Comparison of ENCODE assay signal across 1 cellular context in the genomic region with DNA sequence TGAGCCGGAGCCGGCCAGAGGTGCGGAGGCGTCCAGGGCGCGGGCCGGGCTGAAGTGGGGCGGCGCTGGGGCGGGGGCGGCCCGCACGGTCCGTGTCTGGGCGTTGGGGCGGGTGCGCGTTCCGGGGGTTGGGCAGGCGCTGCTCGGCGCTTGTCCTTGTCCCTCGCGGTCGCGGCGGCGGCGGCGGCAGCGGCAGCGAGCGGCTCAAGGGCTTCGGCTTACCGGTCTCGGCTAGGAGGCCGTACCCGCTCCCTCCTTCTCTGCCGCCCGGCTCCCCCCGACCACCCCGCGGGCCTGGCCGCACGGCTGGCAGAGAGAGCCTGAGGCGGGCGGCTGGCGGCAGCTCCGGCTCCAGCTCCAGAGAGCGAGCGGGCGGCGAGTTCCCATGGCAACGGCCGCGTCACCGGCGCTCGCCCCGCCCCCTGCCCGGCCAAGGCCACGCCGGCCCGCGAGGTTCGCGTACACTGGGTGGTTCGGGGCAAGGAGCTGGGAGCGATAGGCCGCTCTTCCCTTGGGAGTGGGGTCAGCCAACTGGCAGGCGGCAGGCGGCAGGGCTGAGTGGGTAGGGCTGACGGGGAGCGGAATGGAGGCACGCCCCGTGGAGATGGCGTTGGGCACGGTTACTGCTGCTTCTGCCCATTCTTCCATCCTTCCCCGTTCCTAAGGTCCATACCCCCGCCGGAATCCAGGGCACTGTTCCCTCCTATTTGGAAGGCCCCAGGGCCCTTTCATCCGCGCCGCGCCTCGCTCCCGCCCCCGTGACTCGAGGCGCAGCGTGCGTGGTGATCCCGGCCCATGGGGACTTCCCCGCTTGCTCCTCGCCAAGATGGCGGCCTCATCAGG.
A peak's percentile ranks its signal among the peaks of the same experiment; 100 is the strongest.
TF ChIP-seq lines count a peak whose summit lies in the region.

A gene with protein sequence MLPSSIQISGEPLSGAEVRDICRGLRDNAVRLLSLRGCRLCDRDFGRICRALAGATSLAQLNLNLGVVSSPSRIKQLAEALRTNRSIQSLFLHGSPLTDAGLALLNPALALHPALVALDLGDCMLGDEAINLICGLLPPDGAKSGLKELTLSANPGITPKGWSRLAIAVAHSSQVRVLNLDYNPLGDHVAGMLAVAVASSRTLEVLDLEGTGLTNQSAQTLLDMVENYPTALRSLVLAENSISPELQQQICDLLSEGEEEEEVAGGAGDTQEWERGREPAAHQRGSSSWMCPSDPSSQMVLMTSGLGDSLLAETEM (minus strand): TSS at position 363 of the 843 bp plus-strand sequence. CDS start 561 bp downstream, outside the sequence.

TF ChIP-seq in HepG2, 621 proteins besides CTCF, POLR2A, EP300 and RAD21 (continued from another document and continues in another):
- TF ChIP-seq, protein P1, sequence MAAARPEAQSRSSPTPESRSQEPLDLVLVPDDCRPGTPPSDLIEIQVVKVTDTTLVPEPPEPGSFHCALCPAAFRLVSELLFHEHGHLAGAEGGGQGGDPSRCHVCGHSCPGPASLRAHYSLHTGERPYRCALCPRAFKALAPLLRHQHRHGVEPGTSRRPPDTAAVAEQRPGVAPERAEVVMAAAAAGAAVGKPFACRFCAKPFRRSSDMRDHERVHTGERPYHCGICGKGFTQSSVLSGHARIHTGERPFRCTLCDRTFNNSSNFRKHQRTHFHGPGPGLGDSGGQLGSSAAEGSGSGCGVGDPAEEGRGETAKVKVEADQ (CRISPR knock-in tag; IDR thresholded peaks at IDR 0.05; ENCODE audit: borderline replicate concordance) = peak; percentile 89; the same call in 1 of the 2 replicates
- TF ChIP-seq ZNF790 (CRISPR knock-in tag; IDR thresholded peaks at IDR 0.05; ENCODE audit: borderline replicate concordance) (peak; percentile 10; the same call in 1 of the 2 replicates), KDM3A (CRISPR knock-in tag; IDR thresholded peaks at IDR 0.05; ENCODE audit: low read depth) (0 out of 2 replicates have a peak, but pooled peaks have one; percentile 31), ZSCAN21 (CRISPR knock-in tag; IDR thresholded peaks at IDR 0.05; ENCODE audit: borderline replicate concordance) (no peak; the same call in none of the 2 replicates), ZNF672 (CRISPR knock-in tag; IDR thresholded peaks at IDR 0.05) (no peak), ZBTB7B (CRISPR knock-in tag; IDR thresholded peaks at IDR 0.05) (no peak), RXRA (CRISPR knock-in tag; IDR thresholded peaks at IDR 0.05) (peak; percentile 51; the same call in 1 of the 2 replicates), MAFK (conservative IDR thresholded peaks at IDR 0.05 in 1 of 2, IDR thresholded peaks at IDR 0.05 in 1 of 2; ENCODE audit: low read length in 2 of 2) (no peak), SMAD9 (CRISPR knock-in tag; IDR thresholded peaks at IDR 0.05) (no peak), ZNF749 (CRISPR knock-in tag; IDR thresholded peaks at IDR 0.05; ENCODE audit: borderline replicate concordance) (0 out of 2 replicates have a peak, but pooled peaks have one; percentile 8), POLR2AphosphoS5 (IDR thresholded peaks at IDR 0.05; ENCODE audit: low read depth, low read length) (no peak), SIX4 (CRISPR knock-in tag; IDR thresholded peaks at IDR 0.05) (no peak), CHD4 (IDR thresholded peaks at IDR 0.05; ENCODE audit: borderline replicate concordance, low read length) (no peak), AGO2 (optimal IDR thresholded peaks at IDR 0.05; ENCODE audit: low read depth, low read length) (peak; percentile 99), ZNF883 (CRISPR knock-in tag; IDR thresholded peaks at IDR 0.05; ENCODE audit: not compliant biosample characterization) (peak; percentile 61), CCAR2 (optimal IDR thresholded peaks at IDR 0.05; ENCODE audit: low read depth, low read length) (no peak), SKI (IDR thresholded peaks at IDR 0.05; ENCODE audit: partially characterized antibody) (peak; percentile 54), MBNL3 (CRISPR knock-in tag; conservative IDR thresholded peaks at IDR 0.05) (no peak), SRSF1 (optimal IDR thresholded peaks at IDR 0.05; ENCODE audit: low read depth, low read length) (no peak), ZNF839 (CRISPR knock-in tag; IDR thresholded peaks at IDR 0.05; ENCODE audit: borderline replicate concordance) (peak; percentile 75; the same call in 1 of the 2 replicates), MED8 (CRISPR knock-in tag; IDR thresholded peaks at IDR 0.05; ENCODE audit: insufficient replicate concordance) (peak; percentile 80), FOXK2 (IDR thresholded peaks at IDR 0.05) (no peak), SPEN (CRISPR knock-in tag; IDR thresholded peaks at IDR 0.05; ENCODE audit: low read depth) (peak; percentile 68; the same call in 1 of the 2 replicates), RNF2 (conservative IDR thresholded peaks at IDR 0.05; ENCODE audit: low read depth) (no peak), SP2 (CRISPR knock-in tag; IDR thresholded peaks at IDR 0.05) (no peak; the same call in 1 of the 2 replicates), ZNF484 (CRISPR knock-in tag; IDR thresholded peaks at IDR 0.05; ENCODE audit: borderline replicate concordance, low read depth) (no peak), YEATS2 (CRISPR knock-in tag; IDR thresholded peaks at IDR 0.05; ENCODE audit: borderline replicate concordance) (no peak), SRF (IDR thresholded peaks at IDR 0.05; ENCODE audit: low read depth, low read length) (no peak)
- TF ChIP-seq, protein P2, sequence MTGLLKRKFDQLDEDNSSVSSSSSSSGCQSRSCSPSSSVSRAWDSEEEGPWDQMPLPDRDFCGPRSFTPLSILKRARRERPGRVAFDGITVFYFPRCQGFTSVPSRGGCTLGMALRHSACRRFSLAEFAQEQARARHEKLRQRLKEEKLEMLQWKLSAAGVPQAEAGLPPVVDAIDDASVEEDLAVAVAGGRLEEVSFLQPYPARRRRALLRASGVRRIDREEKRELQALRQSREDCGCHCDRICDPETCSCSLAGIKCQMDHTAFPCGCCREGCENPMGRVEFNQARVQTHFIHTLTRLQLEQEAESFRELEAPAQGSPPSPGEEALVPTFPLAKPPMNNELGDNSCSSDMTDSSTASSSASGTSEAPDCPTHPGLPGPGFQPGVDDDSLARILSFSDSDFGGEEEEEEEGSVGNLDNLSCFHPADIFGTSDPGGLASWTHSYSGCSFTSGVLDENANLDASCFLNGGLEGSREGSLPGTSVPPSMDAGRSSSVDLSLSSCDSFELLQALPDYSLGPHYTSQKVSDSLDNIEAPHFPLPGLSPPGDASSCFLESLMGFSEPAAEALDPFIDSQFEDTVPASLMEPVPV (CRISPR knock-in tag; IDR thresholded peaks at IDR 0.05) = no peak; the same call in 1 of the 2 replicates
- TF ChIP-seq, protein P3, sequence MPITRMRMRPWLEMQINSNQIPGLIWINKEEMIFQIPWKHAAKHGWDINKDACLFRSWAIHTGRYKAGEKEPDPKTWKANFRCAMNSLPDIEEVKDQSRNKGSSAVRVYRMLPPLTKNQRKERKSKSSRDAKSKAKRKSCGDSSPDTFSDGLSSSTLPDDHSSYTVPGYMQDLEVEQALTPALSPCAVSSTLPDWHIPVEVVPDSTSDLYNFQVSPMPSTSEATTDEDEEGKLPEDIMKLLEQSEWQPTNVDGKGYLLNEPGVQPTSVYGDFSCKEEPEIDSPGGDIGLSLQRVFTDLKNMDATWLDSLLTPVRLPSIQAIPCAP (CRISPR knock-in tag; IDR thresholded peaks at IDR 0.05; ENCODE audit: low read depth) = no peak
- TF ChIP-seq, protein P4, sequence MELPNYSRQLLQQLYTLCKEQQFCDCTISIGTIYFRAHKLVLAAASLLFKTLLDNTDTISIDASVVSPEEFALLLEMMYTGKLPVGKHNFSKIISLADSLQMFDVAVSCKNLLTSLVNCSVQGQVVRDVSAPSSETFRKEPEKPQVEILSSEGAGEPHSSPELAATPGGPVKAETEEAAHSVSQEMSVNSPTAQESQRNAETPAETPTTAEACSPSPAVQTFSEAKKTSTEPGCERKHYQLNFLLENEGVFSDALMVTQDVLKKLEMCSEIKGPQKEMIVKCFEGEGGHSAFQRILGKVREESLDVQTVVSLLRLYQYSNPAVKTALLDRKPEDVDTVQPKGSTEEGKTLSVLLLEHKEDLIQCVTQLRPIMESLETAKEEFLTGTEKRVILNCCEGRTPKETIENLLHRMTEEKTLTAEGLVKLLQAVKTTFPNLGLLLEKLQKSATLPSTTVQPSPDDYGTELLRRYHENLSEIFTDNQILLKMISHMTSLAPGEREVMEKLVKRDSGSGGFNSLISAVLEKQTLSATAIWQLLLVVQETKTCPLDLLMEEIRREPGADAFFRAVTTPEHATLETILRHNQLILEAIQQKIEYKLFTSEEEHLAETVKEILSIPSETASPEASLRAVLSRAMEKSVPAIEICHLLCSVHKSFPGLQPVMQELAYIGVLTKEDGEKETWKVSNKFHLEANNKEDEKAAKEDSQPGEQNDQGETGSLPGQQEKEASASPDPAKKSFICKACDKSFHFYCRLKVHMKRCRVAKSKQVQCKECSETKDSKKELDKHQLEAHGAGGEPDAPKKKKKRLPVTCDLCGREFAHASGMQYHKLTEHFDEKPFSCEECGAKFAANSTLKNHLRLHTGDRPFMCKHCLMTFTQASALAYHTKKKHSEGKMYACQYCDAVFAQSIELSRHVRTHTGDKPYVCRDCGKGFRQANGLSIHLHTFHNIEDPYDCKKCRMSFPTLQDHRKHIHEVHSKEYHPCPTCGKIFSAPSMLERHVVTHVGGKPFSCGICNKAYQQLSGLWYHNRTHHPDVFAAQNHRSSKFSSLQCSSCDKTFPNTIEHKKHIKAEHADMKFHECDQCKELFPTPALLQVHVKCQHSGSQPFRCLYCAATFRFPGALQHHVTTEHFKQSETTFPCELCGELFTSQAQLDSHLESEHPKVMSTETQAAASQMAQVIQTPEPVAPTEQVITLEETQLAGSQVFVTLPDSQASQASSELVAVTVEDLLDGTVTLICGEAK (IDR thresholded peaks at IDR 0.05) = no peak
- TF ChIP-seq, protein P4 (CRISPR knock-in tag; IDR thresholded peaks at IDR 0.05) = no peak
- TF ChIP-seq, protein P5, sequence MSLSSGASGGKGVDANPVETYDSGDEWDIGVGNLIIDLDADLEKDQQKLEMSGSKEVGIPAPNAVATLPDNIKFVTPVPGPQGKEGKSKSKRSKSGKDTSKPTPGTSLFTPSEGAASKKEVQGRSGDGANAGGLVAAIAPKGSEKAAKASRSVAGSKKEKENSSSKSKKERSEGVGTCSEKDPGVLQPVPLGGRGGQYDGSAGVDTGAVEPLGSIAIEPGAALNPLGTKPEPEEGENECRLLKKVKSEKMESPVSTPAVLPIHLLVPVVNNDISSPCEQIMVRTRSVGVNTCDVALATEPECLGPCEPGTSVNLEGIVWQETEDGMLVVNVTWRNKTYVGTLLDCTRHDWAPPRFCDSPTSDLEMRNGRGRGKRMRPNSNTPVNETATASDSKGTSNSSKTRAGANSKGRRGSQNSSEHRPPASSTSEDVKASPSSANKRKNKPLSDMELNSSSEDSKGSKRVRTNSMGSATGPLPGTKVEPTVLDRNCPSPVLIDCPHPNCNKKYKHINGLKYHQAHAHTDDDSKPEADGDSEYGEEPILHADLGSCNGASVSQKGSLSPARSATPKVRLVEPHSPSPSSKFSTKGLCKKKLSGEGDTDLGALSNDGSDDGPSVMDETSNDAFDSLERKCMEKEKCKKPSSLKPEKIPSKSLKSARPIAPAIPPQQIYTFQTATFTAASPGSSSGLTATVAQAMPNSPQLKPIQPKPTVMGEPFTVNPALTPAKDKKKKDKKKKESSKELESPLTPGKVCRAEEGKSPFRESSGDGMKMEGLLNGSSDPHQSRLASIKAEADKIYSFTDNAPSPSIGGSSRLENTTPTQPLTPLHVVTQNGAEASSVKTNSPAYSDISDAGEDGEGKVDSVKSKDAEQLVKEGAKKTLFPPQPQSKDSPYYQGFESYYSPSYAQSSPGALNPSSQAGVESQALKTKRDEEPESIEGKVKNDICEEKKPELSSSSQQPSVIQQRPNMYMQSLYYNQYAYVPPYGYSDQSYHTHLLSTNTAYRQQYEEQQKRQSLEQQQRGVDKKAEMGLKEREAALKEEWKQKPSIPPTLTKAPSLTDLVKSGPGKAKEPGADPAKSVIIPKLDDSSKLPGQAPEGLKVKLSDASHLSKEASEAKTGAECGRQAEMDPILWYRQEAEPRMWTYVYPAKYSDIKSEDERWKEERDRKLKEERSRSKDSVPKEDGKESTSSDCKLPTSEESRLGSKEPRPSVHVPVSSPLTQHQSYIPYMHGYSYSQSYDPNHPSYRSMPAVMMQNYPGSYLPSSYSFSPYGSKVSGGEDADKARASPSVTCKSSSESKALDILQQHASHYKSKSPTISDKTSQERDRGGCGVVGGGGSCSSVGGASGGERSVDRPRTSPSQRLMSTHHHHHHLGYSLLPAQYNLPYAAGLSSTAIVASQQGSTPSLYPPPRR (CRISPR knock-in tag; IDR thresholded peaks at IDR 0.05; ENCODE audit: borderline replicate concordance) = 0 out of 2 replicates have a peak, but pooled peaks have one; percentile 39
- TF ChIP-seq, protein P6, sequence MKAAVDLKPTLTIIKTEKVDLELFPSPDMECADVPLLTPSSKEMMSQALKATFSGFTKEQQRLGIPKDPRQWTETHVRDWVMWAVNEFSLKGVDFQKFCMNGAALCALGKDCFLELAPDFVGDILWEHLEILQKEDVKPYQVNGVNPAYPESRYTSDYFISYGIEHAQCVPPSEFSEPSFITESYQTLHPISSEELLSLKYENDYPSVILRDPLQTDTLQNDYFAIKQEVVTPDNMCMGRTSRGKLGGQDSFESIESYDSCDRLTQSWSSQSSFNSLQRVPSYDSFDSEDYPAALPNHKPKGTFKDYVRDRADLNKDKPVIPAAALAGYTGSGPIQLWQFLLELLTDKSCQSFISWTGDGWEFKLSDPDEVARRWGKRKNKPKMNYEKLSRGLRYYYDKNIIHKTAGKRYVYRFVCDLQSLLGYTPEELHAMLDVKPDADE (CRISPR knock-in tag; IDR thresholded peaks at IDR 0.05) = no peak
